Comparison of ENCODE assay signal across 12 cellular contexts in genomic region chr20:54044156-54044555, GRCh38. TPM values are rescaled to one million over a fixed set of nuclear protein-coding genes. Genes with fewer than 3 reads are reported as not detected.
DNase-seq lines count a peak whose midpoint lies in the region; ATAC-seq and TF ChIP-seq lines count a peak whose summit lies in the region.
"Had no signal": no experiment of that assay in that cellular context is flagged by ENCODE, and none has a peak within 500 bp of the region (broad histone marks: within the 10 kb centered on the region; RNA-seq: fewer than 3 reads in every experiment).

No MANE protein-coding gene starts in this region.

- peak overlapping the region; percentile 12 for H3K27ac Mint-ChIP-seq in activated T-cell treated with anti-CD3 and anti-CD28 coated beads, Interleukin-2, amount 50 U/mL, for 24 hours
- peak overlapping the region; percentile 5 for H3K27ac Mint-ChIP-seq in stimulated activated naive CD8-positive, alpha-beta T cell treated with anti-CD3 and anti-CD28 coated beads, Interleukin-15, Interleukin-2, amounts not matched to agents 100 ng/mL and 50 ng/mL, for 24 hours
- H3K27ac Mint-ChIP-seq: activated naive CD4-positive, alpha-beta T cell treated with anti-CD3 and anti-CD28 coated beads, Interleukin-2, amount 50 U/mL, for 24 hours had no signal

- no peak overlapping the region for H3K4me3 ChIP-seq in body of pancreas
- no peak overlapping the region for H3K4me3 ChIP-seq in tibial nerve
- no peak overlapping the region for H3K4me3 ChIP-seq in esophagus muscularis mucosa

- DNase-seq in activated T-cell treated with anti-CD3 and anti-CD28 coated beads, Interleukin-2, amount 50 U/mL, for 24 hours = no peak
- DNase-seq in activated T-cell treated with anti-CD3 and anti-CD28 coated beads for 4 hours (no peak), body of pancreas (peak in 1 of 4 donors; percentile 21), tibial nerve (ENCODE audit: low spot score in 2 of 2) (no peak), esophagus muscularis mucosa (ENCODE audit: extremely low spot score) (no peak)
- DNase-seq: NCI-H69; stimulated activated CD4-positive, alpha-beta T cell treated with anti-CD3 and anti-CD28 coated beads, Interleukin-4, amount 100 ng/mL, for 24 hours had no signal

- H3K27me3 Mint-ChIP-seq in activated T-cell treated with anti-CD3 and anti-CD28 coated beads, Interleukin-2, amount 50 U/mL, for 24 hours = peaks cover 6% of the 10 kb centered on the region
- H3K27me3 Mint-ChIP-seq in stimulated activated naive CD8-positive, alpha-beta T cell treated with anti-CD3 and anti-CD28 coated beads, Interleukin-15, Interleukin-2, amounts not matched to agents 100 ng/mL and 50 ng/mL, for 24 hours = peaks cover 2% of the 10 kb centered on the region

- no peaks in the 10 kb centered on the region for H3K36me3 Mint-ChIP-seq in activated T-cell treated with anti-CD3 and anti-CD28 coated beads, Interleukin-2, amount 50 U/mL, for 24 hours (ENCODE audit: low read depth)
- H3K36me3 Mint-ChIP-seq in stimulated activated naive CD8-positive, alpha-beta T cell treated with anti-CD3 and anti-CD28 coated beads, Interleukin-15, Interleukin-2, amounts not matched to agents 100 ng/mL and 50 ng/mL, for 24 hours (ENCODE audit: low read depth) = no peaks in the 10 kb centered on the region
- H3K36me3 Mint-ChIP-seq: activated naive CD4-positive, alpha-beta T cell treated with anti-CD3 and anti-CD28 coated beads, Interleukin-2, amount 50 U/mL, for 24 hours had no signal

- H3K4me3 Mint-ChIP-seq in activated T-cell treated with anti-CD3 and anti-CD28 coated beads, Interleukin-2, amount 50 U/mL, for 24 hours = no peak overlapping the region
- H3K4me3 Mint-ChIP-seq in stimulated activated naive CD8-positive, alpha-beta T cell treated with anti-CD3 and anti-CD28 coated beads, Interleukin-15, Interleukin-2, amounts not matched to agents 100 ng/mL and 50 ng/mL, for 24 hours = no peak overlapping the region
- H3K4me3 Mint-ChIP-seq: activated naive CD4-positive, alpha-beta T cell treated with anti-CD3 and anti-CD28 coated beads, Interleukin-2, amount 50 U/mL, for 24 hours had no signal

- H3K9me3 Mint-ChIP-seq in activated T-cell treated with anti-CD3 and anti-CD28 coated beads, Interleukin-2, amount 50 U/mL, for 24 hours = peaks cover 2% of the 10 kb centered on the region
- H3K9me3 Mint-ChIP-seq in stimulated activated naive CD8-positive, alpha-beta T cell treated with anti-CD3 and anti-CD28 coated beads, Interleukin-15, Interleukin-2, amounts not matched to agents 100 ng/mL and 50 ng/mL, for 24 hours = no peaks in the 10 kb centered on the region
- H3K9me3 Mint-ChIP-seq: activated naive CD4-positive, alpha-beta T cell treated with anti-CD3 and anti-CD28 coated beads, Interleukin-2, amount 50 U/mL, for 24 hours had no signal

- peak in 1 of 2 donors; percentile 39 for TF ChIP-seq EP300 in tibial nerve (IDR thresholded peaks at IDR 0.05)
- TF ChIP-seq EP300 in esophagus muscularis mucosa (IDR thresholded peaks at IDR 0.05) = no peak

- peaks cover 7% of the 10 kb centered on the region for H3K4me1 Mint-ChIP-seq in activated T-cell treated with anti-CD3 and anti-CD28 coated beads, Interleukin-2, amount 50 U/mL, for 24 hours (ENCODE audit: low read depth)
- H3K4me1 Mint-ChIP-seq in stimulated activated naive CD8-positive, alpha-beta T cell treated with anti-CD3 and anti-CD28 coated beads, Interleukin-15, Interleukin-2, amounts not matched to agents 100 ng/mL and 50 ng/mL, for 24 hours (ENCODE audit: low read depth) = peaks cover 9% of the 10 kb centered on the region

- no peak for TF ChIP-seq POLR2A in body of pancreas (IDR thresholded peaks at IDR 0.05)
- TF ChIP-seq POLR2A in tibial nerve (IDR thresholded peaks at IDR 0.05) = no peak
- no peak for TF ChIP-seq POLR2A in esophagus muscularis mucosa (IDR thresholded peaks at IDR 0.05; ENCODE audit: low read depth)

- no peaks in the 10 kb centered on the region for H3K36me3 ChIP-seq in body of pancreas (replicated peaks in 1 of 2; ENCODE audit: insufficient read depth in 1 of 2, low read depth in 2 of 2)
- H3K36me3 ChIP-seq in tibial nerve = no peaks in the 10 kb centered on the region
- no peaks in the 10 kb centered on the region for H3K36me3 ChIP-seq in esophagus muscularis mucosa

- ATAC-seq in HG03520 (IDR thresholded peaks at IDR 0.05; ENCODE audit: unreplicated experiment) = peak; percentile 73
- peak; percentile 21 for ATAC-seq in body of pancreas
- no peak for ATAC-seq in GM19324 (IDR thresholded peaks at IDR 0.05; ENCODE audit: low FRiP score, unreplicated experiment)

- H3K27me3 ChIP-seq in body of pancreas (no peaks in the 10 kb centered on the region), tibial nerve (no peaks in the 10 kb centered on the region), esophagus muscularis mucosa (no peaks in the 10 kb centered on the region)

- TF ChIP-seq CTCF in body of pancreas (IDR thresholded peaks at IDR 0.05) (no peak), tibial nerve (IDR thresholded peaks at IDR 0.05) (no peak), esophagus muscularis mucosa (IDR thresholded peaks at IDR 0.05) (no peak)

- intact Hi-C loops in body of pancreas (cut with DNase I) (no loop called here), esophagus muscularis mucosa (cut with DNase I) (no loop called here)

- H3K4me1 ChIP-seq in body of pancreas = no peaks in the 10 kb centered on the region
- no peaks in the 10 kb centered on the region for H3K4me1 ChIP-seq in tibial nerve
- no peaks in the 10 kb centered on the region for H3K4me1 ChIP-seq in esophagus muscularis mucosa

- H3K9me3 ChIP-seq in body of pancreas (no peaks in the 10 kb centered on the region), tibial nerve (no peaks in the 10 kb centered on the region), esophagus muscularis mucosa (no peaks in the 10 kb centered on the region)

- no peak overlapping the region for H3K27ac ChIP-seq in body of pancreas
- no peak overlapping the region for H3K27ac ChIP-seq in tibial nerve
- no peak overlapping the region for H3K27ac ChIP-seq in esophagus muscularis mucosa (replicated peaks in 1 of 4)
- H3K27ac ChIP-seq: C4-2B had no signal

RNA-seq across cellular contexts. Expression of gene BCAS1, which starts 26.2 kb away (rescaled TPM):
- total RNA-seq in body of pancreas (1 to 10 TPM in 1 of 2 donors, not detected in 1; 2.1 TPM), tibial nerve (10 to 100 TPM; 34.8 to 59.6 (median 47.1) TPM), esophagus muscularis mucosa (under 1 TPM in 2 of 4 donors, not detected in 2; 0.13 to 0.46 TPM)

Comparison
In these comparisons a context has a peak if more than half of its experiments do, and no peak if none do; other contexts are left out.
1. RNA of gene BCAS1, which starts 26.2 kb away (total RNA-seq): 34.8 to 59.6 TPM in tibial nerve; 2.1 TPM in body of pancreas and 0.13 to 0.46 TPM in esophagus muscularis mucosa; every median in the first group is over 10 times any median in the second.